Comparison of ENCODE assay signal across 8 cellular contexts in genomic region chr6:7723041-7723447, GRCh38. TPM values are rescaled to one million over a fixed set of nuclear protein-coding genes. Genes with fewer than 3 reads are reported as not detected.
DNase-seq lines count a peak whose midpoint lies in the region; ATAC-seq, FAIRE-seq and TF ChIP-seq lines count a peak whose summit lies in the region.

No MANE protein-coding gene starts in this region.

- no peak overlapping the region for H2BK120ac ChIP-seq in IMR-90 (ENCODE audit: low read depth, low read length)

- no peaks in the 10 kb centered on the region for H3K4me1 ChIP-seq in IMR-90 (ENCODE audit: control insufficient read depth, insufficient read depth, low read length)
- H3K4me1 ChIP-seq in foreskin keratinocyte: no peaks in the 10 kb centered on the region
- H3K4me1 ChIP-seq in osteoblast (ENCODE audit: insufficient read depth, low read length): peaks cover 16% of the 10 kb centered on the region

- H2AK5ac ChIP-seq in IMR-90 (ENCODE audit: low read depth, low read length): no peak overlapping the region

- dilution Hi-C loops in IMR-90 (cut with HindIII; ENCODE audit: low sequenced_read_pairs, unreplicated experiment): no loop called here

- H4K20me1 ChIP-seq in IMR-90 (ENCODE audit: insufficient read depth, low read length) (no peaks in the 10 kb centered on the region), osteoblast (ENCODE audit: insufficient read depth, low read length) (no peaks in the 10 kb centered on the region)

- no peak overlapping the region for H3K4me3 ChIP-seq in IMR-90 (ENCODE audit: insufficient read depth, low read depth, low read length)
- no peak overlapping the region for H3K4me3 ChIP-seq in osteoblast (ENCODE audit: insufficient read depth, low read length)

- no TSS peak for BruUV-seq in IMR-90 (replicated peaks; lab: Mats Ljungman, UMichigan)

- in situ Hi-C loops in IMR-90 (cut with MboI; ENCODE audit: low sequenced_read_pairs): loop anchor here (5.0 to 10.0 kb wide), 4 partner anchors 172 to 334 kb away; no protein-coding TSS in a partner anchor

- POLR2A ChIA-PET in IMR-90 (lab: Charles Lee; ENCODE audit: unreplicated experiment): interaction anchor here (0.5 to 0.6 kb wide), 3 partner anchors 25 to 1426 kb away, joined by 3 to 4 read pairs (median 3); no protein-coding TSS in a partner anchor

- FAIRE-seq in RCC 7860 (lab: Jason Lieb, UNC): no peak
- FAIRE-seq in urothelium cell line (lab: Jason Lieb, UNC): no peak

- H3K14ac ChIP-seq in IMR-90 (replicated peaks; ENCODE audit: low read depth, low read length): no peak overlapping the region

- H3K9me3 ChIP-seq in IMR-90 (ENCODE audit: control insufficient read depth, insufficient read depth, low read length) (no peaks in the 10 kb centered on the region), osteoblast (ENCODE audit: low read depth, low read length) (no peaks in the 10 kb centered on the region)

- H3K4me2 ChIP-seq in IMR-90 (ENCODE audit: low read depth, low read length) (0 out of 2 replicates have a peak overlapping the region, but pooled peaks have one; percentile 30), osteoblast (ENCODE audit: insufficient read depth, low read length) (peak overlapping the region; percentile 57)

- H3K36me3 ChIP-seq in IMR-90 (ENCODE audit: control insufficient read depth, insufficient read depth, low read length) (no peaks in the 10 kb centered on the region), osteoblast (ENCODE audit: insufficient read depth, low read length) (no peaks in the 10 kb centered on the region)

- H3K27ac ChIP-seq in IMR-90 (ENCODE audit: insufficient read depth, low read length): no peak overlapping the region
- H3K27ac ChIP-seq in foreskin keratinocyte: no peak overlapping the region
- no peak overlapping the region for H3K27ac ChIP-seq in osteoblast (ENCODE audit: low read depth, low read length)

- H2AK9ac ChIP-seq in IMR-90 (replicated peaks; ENCODE audit: low read depth, low read length, poor library complexity): no peak overlapping the region

- intact Hi-C loops in IMR-90 (cut with micrococcal nuclease): loop anchor here (1.0 to 5.0 kb wide), 5 partner anchors 124 to 283 kb away; no protein-coding TSS in a partner anchor

- no peak overlapping the region for H2BK15ac ChIP-seq in IMR-90 (ENCODE audit: low read depth, low read length)

- no peak overlapping the region for H4K5ac ChIP-seq in IMR-90 (ENCODE audit: low read depth, low read length)

- DNase-seq in GM03348 (ENCODE audit: low spot score) (peak; percentile 79), IMR-90 (peak; percentile 81), RCC 7860 (ENCODE audit: low spot score) (peak; percentile 22), foreskin keratinocyte (peak; percentile 19 to 55), osteoblast (ENCODE audit: insufficient read length, low spot score, missing footprints) (peak; percentile 94), urothelium cell line (ENCODE audit: low spot score) (peak; percentile 62)
- DNase-seq in activated T-helper 1 cell treated with anti-CD3 and anti-CD28 coated beads, Interleukin-2, amount 50 U/mL, for 16 hours (ENCODE audit: low read depth in 1 of 2, low spot score in 1 of 2): peak; percentile 13 to 23

- CTCF ChIA-PET in IMR-90 (lab: Yijun Ruan, JAX): interaction anchor here (0.7 to 2.4 kb wide), 13 partner anchors 11 to 480 kb away, joined by 3 to 17 read pairs (median 4); partner anchors contain the start of gene BLOC1S5

- no peak overlapping the region for H2BK5ac ChIP-seq in IMR-90 (ENCODE audit: low read depth, low read length, poor library complexity, severe bottlenecking)

- peak overlapping the region; percentile 15 for H2AFZ ChIP-seq in IMR-90 (replicated peaks; ENCODE audit: low read length, poor library complexity)
- peak overlapping the region; percentile 88 for H2AFZ ChIP-seq in osteoblast (ENCODE audit: low read length)

- peak; percentile 61 for TF ChIP-seq CTCF in IMR-90 (conservative IDR thresholded peaks at IDR 0.05; ENCODE audit: low read depth, low read length)
- peak; percentile 71 for TF ChIP-seq CTCF in foreskin keratinocyte (conservative IDR thresholded peaks at IDR 0.05)
- TF ChIP-seq CTCF in osteoblast (IDR thresholded peaks at IDR 0.05; ENCODE audit: extremely low read depth, low read depth, low read length): peak; percentile 71

- H3K27me3 ChIP-seq in IMR-90 (ENCODE audit: control insufficient read depth, insufficient read depth, low read length) (peaks cover 42% of the 10 kb centered on the region), foreskin keratinocyte (peaks cover 52% of the 10 kb centered on the region), osteoblast (ENCODE audit: insufficient read depth, low read length) (peaks cover 18% of the 10 kb centered on the region)

- no peak overlapping the region for H3K9ac ChIP-seq in IMR-90 (ENCODE audit: low read depth, low read length)

- H4K8ac ChIP-seq in IMR-90 (ENCODE audit: low read depth in 2 of 2, low read length in 2 of 2): no peak overlapping the region

- H3K4ac ChIP-seq in IMR-90 (ENCODE audit: low read depth, low read length): no peak overlapping the region

- WGBS in IMR-90 (ENCODE audit: extremely low coverage in 2 of 2, insufficient read length in 1 of 2), 2 experiments: no CpG with 5 or more reads among the region's 10 CpGs

- peak; percentile 58 for TF ChIP-seq RAD21 in IMR-90 (IDR thresholded peaks at IDR 0.05; ENCODE audit: low read length)

- ATAC-seq in IMR-90 (ENCODE audit: low read depth): peak; percentile 52
- ATAC-seq in foreskin keratinocyte: peak; percentile 43
- ATAC-seq in HG03139 (IDR thresholded peaks at IDR 0.05; ENCODE audit: unreplicated experiment): no peak

- no peak for TF ChIP-seq POLR2A in IMR-90 (IDR thresholded peaks at IDR 0.05; ENCODE audit: low read depth, low read length)

- no peak overlapping the region for H3K56ac ChIP-seq in IMR-90 (ENCODE audit: extremely low read depth, insufficient read depth, low read length)

- H3K79me2 ChIP-seq in osteoblast (ENCODE audit: insufficient read depth, low read length): no peaks in the 10 kb centered on the region

- no peak overlapping the region for H2BK20ac ChIP-seq in IMR-90 (ENCODE audit: low read depth, low read length)

- no peak overlapping the region for H4K91ac ChIP-seq in IMR-90 (ENCODE audit: insufficient read depth, low read depth, low read length)

- H3K23ac ChIP-seq in IMR-90 (ENCODE audit: low read depth, low read length): no peak overlapping the region

- no peak overlapping the region for H3K18ac ChIP-seq in IMR-90 (ENCODE audit: low read depth, low read length)

- H3K79me1 ChIP-seq in IMR-90 (ENCODE audit: low read depth in 1 of 2, low read length in 2 of 2): no peaks in the 10 kb centered on the region

- no peaks in the 10 kb centered on the region for H3K9me1 ChIP-seq in IMR-90 (ENCODE audit: insufficient read depth, low read length)

TF ChIP-seq in IMR-90, 13 proteins besides CTCF, POLR2A, EP300 and RAD21:
- TF ChIP-seq MAFK (IDR thresholded peaks at IDR 0.05; ENCODE audit: low read depth, low read length) (no peak), BHLHE40 (IDR thresholded peaks at IDR 0.05; ENCODE audit: low read depth, low read length) (no peak), MXI1 (IDR thresholded peaks at IDR 0.05; ENCODE audit: borderline replicate concordance, low read depth, low read length) (no peak), SMC3 (IDR thresholded peaks at IDR 0.05; ENCODE audit: low read depth, low read length) (peak; percentile 62), RFX5 (IDR thresholded peaks at IDR 0.05; ENCODE audit: low read depth, low read length) (no peak)

RNA-seq across cellular contexts. Expression of gene BMP6, which starts 2.9 kb away (rescaled TPM):
- total RNA-seq in IMR-90 (2012; rRNA removed) (0.18 and 0.28 TPM in 2 replicates), foreskin keratinocyte (0.18 and 2.3 TPM in 2 replicates), osteoblast (0.59 and 0.72 TPM in 2 replicates)
- polyA plus RNA-seq in IMR-90 (2012; rRNA removed) (0.19 TPM in 2 replicates), foreskin keratinocyte (0.07 and 1.0 TPM in 2 replicates)
- 0.14 and 0.20 TPM in 2 replicates for polyA plus RNA-seq in IMR-90 (2012; cell fraction: cytosol; rRNA removed)
- 0.07 and 0.17 TPM in 2 replicates for polyA plus RNA-seq in IMR-90 (2012; cell fraction: nucleus; rRNA removed; ENCODE audit: low replicate concordance)

Comparison
In these comparisons a context has a peak if more than half of its experiments do, and no peak if none do; other contexts are left out.
1. DNase-seq: peak in every context shown above with its lines; median percentile 94 in osteoblast; 81 in IMR-90; 79 in GM03348; 62 in urothelium cell line; 37 in foreskin keratinocyte; 22 in RCC 7860; 18 in activated T-helper 1 cell treated with anti-CD3 and anti-CD28 coated beads, Interleukin-2, amount 50 U/mL, for 16 hours.